3 cellular contexts compared by ENCODE assay signal in the genomic region with DNA sequence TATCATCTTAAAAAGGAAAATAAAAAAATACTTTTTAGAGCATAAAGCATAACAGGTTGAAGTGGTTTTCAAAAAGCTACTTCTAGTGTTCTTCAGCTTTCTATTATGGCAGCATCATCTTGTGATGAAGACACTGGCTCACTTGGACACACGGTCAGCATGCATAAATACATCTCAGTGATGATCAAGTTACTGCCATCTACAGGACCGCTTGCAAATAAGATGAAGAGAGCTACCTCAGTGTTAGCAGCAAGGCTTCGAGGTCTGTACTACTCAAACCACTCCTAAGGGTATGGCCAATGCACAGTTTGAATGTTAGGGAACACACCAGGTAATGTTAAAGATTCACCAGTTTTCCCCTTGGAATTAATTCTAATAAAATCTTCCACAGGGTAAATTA.
TF ChIP-seq lines count a peak whose summit lies in the region.

No MANE protein-coding gene starts in this region.

TF ChIP-seq in SK-N-SH treated with all-trans-retinoic acid at 6 μM for 48 hours, 23 proteins besides CTCF, POLR2A, EP300 and RAD21:
- TF ChIP-seq PPARA (CRISPR knock-in tag; IDR thresholded peaks at IDR 0.05; ENCODE audit: borderline replicate concordance): no peak

TF ChIP-seq in SK-N-SH, 30 proteins besides CTCF, POLR2A, EP300 and RAD21:
- no peak for TF ChIP-seq YY1 (IDR thresholded peaks at IDR 0.05; ENCODE audit: low read depth)
- no peak for TF ChIP-seq TEAD4 (IDR thresholded peaks at IDR 0.05; ENCODE audit: borderline replicate concordance, insufficient read depth)
- TF ChIP-seq GABPA (IDR thresholded peaks at IDR 0.05; ENCODE audit: low read depth): no peak
- no peak for TF ChIP-seq RXRA (IDR thresholded peaks at IDR 0.05; ENCODE audit: borderline replicate concordance, low read depth)
- TF ChIP-seq FOSL2 (IDR thresholded peaks at IDR 0.05; ENCODE audit: borderline replicate concordance, low read depth): no peak
- TF ChIP-seq MXI1 (IDR thresholded peaks at IDR 0.05; ENCODE audit: low read depth, low read length): no peak
- no peak for TF ChIP-seq FOXM1 (IDR thresholded peaks at IDR 0.05; ENCODE audit: low read depth)

TF ChIP-seq in K562, 482 proteins besides CTCF, POLR2A, EP300 and RAD21:
- no peak for TF ChIP-seq KHSRP (IDR thresholded peaks at IDR 0.05)
- TF ChIP-seq FOS (IDR thresholded peaks at IDR 0.05; ENCODE audit: extremely low read depth, insufficient read length): no peak
- no peak for TF ChIP-seq CHCHD3 (CRISPR knock-in tag; IDR thresholded peaks at IDR 0.05)
- no peak for TF ChIP-seq MCM2 (IDR thresholded peaks at IDR 0.05; ENCODE audit: low read depth)
- no peak for TF ChIP-seq ZNF507 (tag; conservative IDR thresholded peaks at IDR 0.05)
- no peak for TF ChIP-seq POLR2G (IDR thresholded peaks at IDR 0.05; ENCODE audit: low read depth, low read length)
- TF ChIP-seq NR2F6 (CRISPR knock-in tag; IDR thresholded peaks at IDR 0.05): no peak
- TF ChIP-seq, protein P1, sequence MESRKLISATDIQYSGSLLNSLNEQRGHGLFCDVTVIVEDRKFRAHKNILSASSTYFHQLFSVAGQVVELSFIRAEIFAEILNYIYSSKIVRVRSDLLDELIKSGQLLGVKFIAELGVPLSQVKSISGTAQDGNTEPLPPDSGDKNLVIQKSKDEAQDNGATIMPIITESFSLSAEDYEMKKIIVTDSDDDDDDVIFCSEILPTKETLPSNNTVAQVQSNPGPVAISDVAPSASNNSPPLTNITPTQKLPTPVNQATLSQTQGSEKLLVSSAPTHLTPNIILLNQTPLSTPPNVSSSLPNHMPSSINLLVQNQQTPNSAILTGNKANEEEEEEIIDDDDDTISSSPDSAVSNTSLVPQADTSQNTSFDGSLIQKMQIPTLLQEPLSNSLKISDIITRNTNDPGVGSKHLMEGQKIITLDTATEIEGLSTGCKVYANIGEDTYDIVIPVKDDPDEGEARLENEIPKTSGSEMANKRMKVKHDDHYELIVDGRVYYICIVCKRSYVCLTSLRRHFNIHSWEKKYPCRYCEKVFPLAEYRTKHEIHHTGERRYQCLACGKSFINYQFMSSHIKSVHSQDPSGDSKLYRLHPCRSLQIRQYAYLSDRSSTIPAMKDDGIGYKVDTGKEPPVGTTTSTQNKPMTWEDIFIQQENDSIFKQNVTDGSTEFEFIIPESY (CRISPR knock-in tag; IDR thresholded peaks at IDR 0.05): no peak
- no peak for TF ChIP-seq SRSF3 (IDR thresholded peaks at IDR 0.05; ENCODE audit: insufficient read depth, low read length)
- TF ChIP-seq SMAD4 (CRISPR knock-in tag; conservative IDR thresholded peaks at IDR 0.05): no peak
- no peak for TF ChIP-seq PHB2 (IDR thresholded peaks at IDR 0.05; ENCODE audit: low read depth)
